17 cellular contexts compared by ENCODE assay signal in the genomic region with DNA sequence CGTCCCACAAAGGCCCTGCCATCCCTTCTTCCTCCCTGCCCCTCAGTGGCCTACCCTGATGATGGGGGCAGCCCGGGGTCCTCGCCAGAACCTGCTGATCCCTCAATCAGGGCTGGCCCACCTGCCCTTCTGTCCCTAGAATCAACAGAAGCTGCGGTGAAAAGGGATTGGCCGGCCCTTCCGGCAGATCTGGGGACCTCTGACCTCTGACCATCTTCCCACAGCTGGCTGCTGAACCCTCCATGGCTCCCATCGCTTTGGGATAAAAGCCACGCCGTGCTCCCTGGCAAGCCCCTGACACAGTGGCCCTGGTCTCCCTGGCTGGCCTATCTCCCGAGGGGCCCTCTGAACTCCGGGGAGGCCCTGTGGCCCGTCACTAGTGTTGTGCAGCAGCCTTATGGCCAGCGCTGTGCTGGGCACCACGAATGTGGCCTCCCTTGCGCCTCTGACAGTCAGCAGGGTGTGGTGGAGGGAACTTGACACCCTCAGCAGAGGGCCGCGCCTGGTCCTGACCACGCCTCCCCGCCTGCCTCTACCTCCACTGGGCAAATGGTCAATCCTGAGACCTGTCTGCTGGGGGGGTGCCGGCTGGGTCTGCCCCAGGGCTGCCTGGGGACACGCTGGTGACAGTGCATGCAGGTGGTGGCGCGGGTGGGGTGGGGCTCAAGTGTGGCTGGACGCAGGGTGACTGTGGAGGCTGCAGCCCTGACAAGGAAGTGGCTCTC. TPM values are rescaled to one million over a fixed set of nuclear protein-coding genes. Genes with fewer than 3 reads are reported as not detected.
DNase-seq lines count a peak whose midpoint lies in the region; ATAC-seq and TF ChIP-seq lines count a peak whose summit lies in the region.
"Had no signal": no experiment of that assay in that cellular context is flagged by ENCODE, and none has a peak within 500 bp of the region (broad histone marks: within the 10 kb centered on the region; RNA-seq: fewer than 3 reads in every experiment).

No MANE protein-coding gene starts in this region.

- H3K36me3 Mint-ChIP-seq in GM23338 (ENCODE audit: low read depth): no peaks in the 10 kb centered on the region
- H3K36me3 Mint-ChIP-seq in stimulated activated effector memory CD8-positive, alpha-beta T cell treated with anti-CD3 and anti-CD28 coated beads, Interleukin-12 subunit alpha, Interleukin-12 subunit beta, amount 100 ng/mL, for 72 hours: no peaks in the 10 kb centered on the region
- H3K36me3 Mint-ChIP-seq: CD14-positive monocyte; CD8-positive, alpha-beta T cell; IgD-negative memory B cell had no signal

- ATAC-seq in GM23338 (peak; percentile 36), HG02970 (IDR thresholded peaks at IDR 0.05; ENCODE audit: low FRiP score, unreplicated experiment) (no peak), HG03095 (IDR thresholded peaks at IDR 0.05; ENCODE audit: unreplicated experiment) (no peak), HG03354 (IDR thresholded peaks at IDR 0.05; ENCODE audit: poor library complexity, severe bottlenecking, unreplicated experiment) (no peak)
- ATAC-seq in stimulated activated effector memory CD8-positive, alpha-beta T cell treated with anti-CD3 and anti-CD28 coated beads, Interleukin-12 subunit alpha, Interleukin-12 subunit beta, amount 100 ng/mL, for 72 hours: no peak
- ATAC-seq: CD8-positive, alpha-beta T cell had no signal

- DNase-seq in GM23338 (ENCODE audit: low spot score) (no peak), left kidney (ENCODE audit: low read depth, low spot score) (peak; percentile 45)
- no peak for DNase-seq in stimulated activated effector memory CD8-positive, alpha-beta T cell treated with anti-CD3 and anti-CD28 coated beads, Interleukin-12 subunit alpha, Interleukin-12 subunit beta, amount 100 ng/mL, for 72 hours (ENCODE audit: low spot score in 2 of 2)
- DNase-seq: CD8-positive, alpha-beta T cell; COR-L47; DMS153; DMS79 treated with DMSO at 0.1 percent for 48 hours; EL; GOT3 had no signal

- no peak for TF ChIP-seq RAD21 in Ishikawa (IDR thresholded peaks at IDR 0.05; ENCODE audit: low read depth)

- H4K20me1 ChIP-seq in GM23338 (replicated peaks; ENCODE audit: insufficient read depth): no peaks in the 10 kb centered on the region

- H3F3A ChIP-seq in GM23338 (replicated peaks; ENCODE audit: low read depth): no peaks in the 10 kb centered on the region

- no peak overlapping the region for H3K27ac Mint-ChIP-seq in GM23338
- H3K27ac Mint-ChIP-seq in stimulated activated effector memory CD8-positive, alpha-beta T cell treated with anti-CD3 and anti-CD28 coated beads, Interleukin-12 subunit alpha, Interleukin-12 subunit beta, amount 100 ng/mL, for 72 hours: peak overlapping the region; percentile 50
- H3K27ac Mint-ChIP-seq: B cell; CD14-positive monocyte; CD8-positive, alpha-beta T cell; IgD-negative memory B cell had no signal

- no peaks in the 10 kb centered on the region for H3K9me2 ChIP-seq in GM23338 (ENCODE audit: insufficient read depth)

- no peaks in the 10 kb centered on the region for H3K4me1 Mint-ChIP-seq in GM23338
- H3K4me1 Mint-ChIP-seq in stimulated activated effector memory CD8-positive, alpha-beta T cell treated with anti-CD3 and anti-CD28 coated beads, Interleukin-12 subunit alpha, Interleukin-12 subunit beta, amount 100 ng/mL, for 72 hours: no peaks in the 10 kb centered on the region
- H3K4me1 Mint-ChIP-seq: B cell, CD14-positive monocyte had no signal

- no peak overlapping the region for H3K4me3 ChIP-seq in GM23338
- H3K4me3 ChIP-seq: HAP-1 had no signal

- no peaks in the 10 kb centered on the region for H3K79me2 ChIP-seq in GM23338 (replicated peaks; ENCODE audit: insufficient read depth)

- no peak for TF ChIP-seq EP300 in Ishikawa (IDR thresholded peaks at IDR 0.05; ENCODE audit: borderline replicate concordance)

- no peaks in the 10 kb centered on the region for H3K4me1 ChIP-seq in GM23338 (ENCODE audit: insufficient read depth)
- H3K4me1 ChIP-seq: HAP-1 had no signal

- H3K27me3 ChIP-seq in GM23338 (ENCODE audit: insufficient read depth): no peaks in the 10 kb centered on the region

- no peaks in the 10 kb centered on the region for H3K36me3 ChIP-seq in GM23338 (ENCODE audit: insufficient read depth)
- H3K36me3 ChIP-seq: HAP-1 had no signal

- no peaks in the 10 kb centered on the region for H3K9me3 Mint-ChIP-seq in GM23338
- H3K9me3 Mint-ChIP-seq in stimulated activated effector memory CD8-positive, alpha-beta T cell treated with anti-CD3 and anti-CD28 coated beads, Interleukin-12 subunit alpha, Interleukin-12 subunit beta, amount 100 ng/mL, for 72 hours: no peaks in the 10 kb centered on the region
- H3K9me3 Mint-ChIP-seq: CD14-positive monocyte; CD8-positive, alpha-beta T cell; IgD-negative memory B cell had no signal

- H3K4me2 ChIP-seq in GM23338: no peak overlapping the region

- peaks cover 1% of the 10 kb centered on the region for H3K27me3 Mint-ChIP-seq in GM23338 (ENCODE audit: insufficient read depth, low read depth, poor library complexity)

- TF ChIP-seq CTCF in GM23338 (conservative IDR thresholded peaks at IDR 0.05; ENCODE audit: low read depth in 2 of 2): no peak

- no peak overlapping the region for H2AFZ ChIP-seq in GM23338

- H3K4me3 Mint-ChIP-seq in GM23338: no peak overlapping the region
- H3K4me3 Mint-ChIP-seq in stimulated activated effector memory CD8-positive, alpha-beta T cell treated with anti-CD3 and anti-CD28 coated beads, Interleukin-12 subunit alpha, Interleukin-12 subunit beta, amount 100 ng/mL, for 72 hours: no peak overlapping the region
- H3K4me3 Mint-ChIP-seq: B cell; CD14-positive monocyte; CD8-positive, alpha-beta T cell; IgD-negative memory B cell had no signal

- no peak overlapping the region for H3K27ac ChIP-seq in GM23338 (ENCODE audit: low read depth)

TF ChIP-seq in GM23338, 12 proteins besides CTCF, POLR2A, EP300 and RAD21 (continues in another document):
- TF ChIP-seq, protein P1, sequence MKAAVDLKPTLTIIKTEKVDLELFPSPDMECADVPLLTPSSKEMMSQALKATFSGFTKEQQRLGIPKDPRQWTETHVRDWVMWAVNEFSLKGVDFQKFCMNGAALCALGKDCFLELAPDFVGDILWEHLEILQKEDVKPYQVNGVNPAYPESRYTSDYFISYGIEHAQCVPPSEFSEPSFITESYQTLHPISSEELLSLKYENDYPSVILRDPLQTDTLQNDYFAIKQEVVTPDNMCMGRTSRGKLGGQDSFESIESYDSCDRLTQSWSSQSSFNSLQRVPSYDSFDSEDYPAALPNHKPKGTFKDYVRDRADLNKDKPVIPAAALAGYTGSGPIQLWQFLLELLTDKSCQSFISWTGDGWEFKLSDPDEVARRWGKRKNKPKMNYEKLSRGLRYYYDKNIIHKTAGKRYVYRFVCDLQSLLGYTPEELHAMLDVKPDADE (IDR thresholded peaks at IDR 0.05): no peak
- TF ChIP-seq NANOG (IDR thresholded peaks at IDR 0.05; ENCODE audit: borderline replicate concordance): no peak
- no peak for TF ChIP-seq POLR2AphosphoS5 (IDR thresholded peaks at IDR 0.05; ENCODE audit: low read depth)
- no peak for TF ChIP-seq ZNF114 (CRISPR knock-in tag; IDR thresholded peaks at IDR 0.05)

TF ChIP-seq in Ishikawa, 13 proteins besides CTCF, POLR2A, EP300 and RAD21:
- TF ChIP-seq TAF1 (IDR thresholded peaks at IDR 0.05; ENCODE audit: low read depth) (no peak), EGR1 (IDR thresholded peaks at IDR 0.05) (no peak)
- TF ChIP-seq, protein P2, sequence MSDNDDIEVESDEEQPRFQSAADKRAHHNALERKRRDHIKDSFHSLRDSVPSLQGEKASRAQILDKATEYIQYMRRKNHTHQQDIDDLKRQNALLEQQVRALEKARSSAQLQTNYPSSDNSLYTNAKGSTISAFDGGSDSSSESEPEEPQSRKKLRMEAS (IDR thresholded peaks at IDR 0.05): 0 out of 2 replicates have a peak, but pooled peaks have one; percentile 44

RNA-seq across cellular contexts. Expression of a gene that starts 58.0 kb away (rescaled TPM):
- total RNA-seq in GM23338 (2014; rRNA removed; shearing (Covaris generic)): 129 and 147 TPM in 2 replicates
- polyA plus RNA-seq in GM23338 (2016; fragmentation: Nextera tagmentation; extraction: Ambion mirVana): 43.9 and 46.7 TPM in 2 replicates
